6 cellular contexts compared by ENCODE assay signal in genomic region chr10:116029826-116030225, GRCh38.
"Had no signal": no experiment of that assay in that cellular context is flagged by ENCODE, and none has a peak within 500 bp of the region (broad histone marks: within the 10 kb centered on the region; RNA-seq: fewer than 3 reads in every experiment).

No MANE protein-coding gene starts in this region.

- H3K4me3 Mint-ChIP-seq: GM23338, H9, IgD-negative memory B cell had no signal

- H2AFZ ChIP-seq: GM23338 had no signal

- H3K27ac ChIP-seq: KMS-11 had no signal

- DNase-seq: H9, HCEC 1CT, KBM-7 had no signal

- H3K4me2 ChIP-seq: GM23338, KMS-11 had no signal

- H3K27ac Mint-ChIP-seq: GM23338, IgD-negative memory B cell had no signal

- H3K4me3 ChIP-seq: GM23338 had no signal

- H3K27me3 Mint-ChIP-seq: IgD-negative memory B cell had no signal

- ATAC-seq: GM23338 had no signal

- H3K4me1 Mint-ChIP-seq: GM23338, H9, IgD-negative memory B cell had no signal
